In genomic region chr2:176099159-176099736, GRCh38 we compare ENCODE assay signal across 1 cellular context.
TF ChIP-seq lines count a peak whose summit lies in the region.

No MANE protein-coding gene starts in this region.

TF ChIP-seq in SK-N-SH, 30 proteins besides CTCF, POLR2A, EP300 and RAD21:
- TF ChIP-seq TAF1 (IDR thresholded peaks at IDR 0.05; ENCODE audit: borderline replicate concordance, low read depth, low read length): no peak
- TF ChIP-seq FOXM1 (IDR thresholded peaks at IDR 0.05; ENCODE audit: low read depth): no peak
- TF ChIP-seq NFIC (IDR thresholded peaks at IDR 0.05; ENCODE audit: borderline replicate concordance): no peak
- no peak for TF ChIP-seq SIN3A (IDR thresholded peaks at IDR 0.05; ENCODE audit: borderline replicate concordance, low read depth, low read length)
- no peak for TF ChIP-seq YY1 (IDR thresholded peaks at IDR 0.05; ENCODE audit: low read depth)
- TF ChIP-seq ELF1 (IDR thresholded peaks at IDR 0.05): no peak
- no peak for TF ChIP-seq FOSL2 (IDR thresholded peaks at IDR 0.05; ENCODE audit: borderline replicate concordance, low read depth)
- no peak for TF ChIP-seq PBX3 (IDR thresholded peaks at IDR 0.05)
- TF ChIP-seq, protein P1, sequence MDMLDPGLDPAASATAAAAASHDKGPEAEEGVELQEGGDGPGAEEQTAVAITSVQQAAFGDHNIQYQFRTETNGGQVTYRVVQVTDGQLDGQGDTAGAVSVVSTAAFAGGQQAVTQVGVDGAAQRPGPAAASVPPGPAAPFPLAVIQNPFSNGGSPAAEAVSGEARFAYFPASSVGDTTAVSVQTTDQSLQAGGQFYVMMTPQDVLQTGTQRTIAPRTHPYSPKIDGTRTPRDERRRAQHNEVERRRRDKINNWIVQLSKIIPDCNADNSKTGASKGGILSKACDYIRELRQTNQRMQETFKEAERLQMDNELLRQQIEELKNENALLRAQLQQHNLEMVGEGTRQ (IDR thresholded peaks at IDR 0.05; ENCODE audit: borderline replicate concordance, low read depth, low read length): no peak
- no peak for TF ChIP-seq MXI1 (IDR thresholded peaks at IDR 0.05; ENCODE audit: low read depth, low read length)
- no peak for TF ChIP-seq SMC3 (IDR thresholded peaks at IDR 0.05; ENCODE audit: low read depth, low read length)
- TF ChIP-seq POLR2AphosphoS5 (IDR thresholded peaks at IDR 0.05; ENCODE audit: low read depth, low read length): no peak
- TF ChIP-seq FOXJ3 (CRISPR knock-in tag; IDR thresholded peaks at IDR 0.05): no peak
